ENCODE assay signal across 15 cellular contexts in the genomic region with DNA sequence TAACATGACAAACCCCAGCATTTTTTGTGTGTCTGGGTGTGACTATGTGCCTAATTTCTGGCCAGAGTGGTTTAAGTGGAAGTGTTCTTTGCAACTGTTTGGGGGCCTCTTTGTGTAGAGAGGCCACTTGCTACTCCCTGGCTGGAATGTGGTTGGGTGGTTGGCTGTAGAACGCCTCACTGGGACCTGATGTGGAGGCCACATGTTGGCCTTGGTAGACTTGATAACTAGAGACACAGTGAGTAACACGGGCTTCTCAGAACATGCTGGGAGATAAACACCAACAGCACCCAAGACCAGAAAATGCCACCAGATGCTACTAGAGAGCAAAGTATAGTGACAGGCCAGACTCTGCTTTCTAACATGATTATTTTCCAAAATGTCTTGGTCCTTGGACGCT.
A peak's percentile ranks its signal among the peaks of the same experiment; 100 is the strongest.
DNase-seq lines count a peak whose midpoint lies in the region; ATAC-seq and TF ChIP-seq lines count a peak whose summit lies in the region.
"Had no signal": no experiment of that assay in that cellular context is flagged by ENCODE, and none has a peak within 500 bp of the region (broad histone marks: within the 10 kb centered on the region; RNA-seq: fewer than 3 reads in every experiment).

No MANE protein-coding gene starts in this region.

- intact Hi-C loops in activated T-helper 2 cell treated with anti-CD3 and anti-CD28 coated beads, Interferon-gamma antibody, Interleukin-2, Interleukin-4, amounts not matched to agents 10 μg/mL and 5 μg/mL and 100 μg/mL, durations not matched to agents 14 hours and 24 hours and 36 hours (cut with micrococcal nuclease) = loop anchor here (10.0 kb wide), 2 partner anchors 852 to 1242 kb away; no protein-coding TSS in a partner anchor
- intact Hi-C loops in ascending aorta (cut with DNase I) = no loop called here

- no peak for TF ChIP-seq CTCF in ascending aorta (IDR thresholded peaks at IDR 0.05)

- H3K4me3 Mint-ChIP-seq in activated naive CD4-positive, alpha-beta T cell treated with anti-CD3 and anti-CD28 coated beads, Interleukin-2, amount 50 U/mL, for 24 hours = no peak overlapping the region
- no peak overlapping the region for H3K4me3 Mint-ChIP-seq in activated T-helper 2 cell treated with anti-CD3 and anti-CD28 coated beads, Interferon-gamma antibody, Interleukin-2, Interleukin-4, amounts not matched to agents 10 μg/mL and 5 μg/mL and 100 μg/mL, durations not matched to agents 14 hours and 24 hours and 36 hours (ENCODE audit: low read depth)
- no peak overlapping the region for H3K4me3 Mint-ChIP-seq in stimulated activated effector memory CD8-positive, alpha-beta T cell treated with anti-CD3 and anti-CD28 coated beads, Interleukin-12 subunit alpha, Interleukin-12 subunit beta, amount 100 ng/mL, for 72 hours
- H3K4me3 Mint-ChIP-seq: B cell; CD14-positive monocyte; CD8-positive, alpha-beta T cell; HFFc6 had no signal

- no peaks in the 10 kb centered on the region for H3K9me3 Mint-ChIP-seq in activated naive CD4-positive, alpha-beta T cell treated with anti-CD3 and anti-CD28 coated beads, Interleukin-2, amount 50 U/mL, for 24 hours
- H3K9me3 Mint-ChIP-seq in activated T-helper 2 cell treated with anti-CD3 and anti-CD28 coated beads, Interferon-gamma antibody, Interleukin-2, Interleukin-4, amounts not matched to agents 10 μg/mL and 5 μg/mL and 100 μg/mL, durations not matched to agents 14 hours and 24 hours and 36 hours = no peaks in the 10 kb centered on the region
- no peaks in the 10 kb centered on the region for H3K9me3 Mint-ChIP-seq in stimulated activated effector memory CD8-positive, alpha-beta T cell treated with anti-CD3 and anti-CD28 coated beads, Interleukin-12 subunit alpha, Interleukin-12 subunit beta, amount 100 ng/mL, for 72 hours
- H3K9me3 Mint-ChIP-seq: CD8-positive, alpha-beta T cell; HFFc6 had no signal

- H3K4me3 ChIP-seq in ascending aorta = no peak overlapping the region

- H3K27ac Mint-ChIP-seq in activated naive CD4-positive, alpha-beta T cell treated with anti-CD3 and anti-CD28 coated beads, Interleukin-2, amount 50 U/mL, for 24 hours = peak overlapping the region; percentile 8
- H3K27ac Mint-ChIP-seq in activated T-helper 2 cell treated with anti-CD3 and anti-CD28 coated beads, Interferon-gamma antibody, Interleukin-2, Interleukin-4, amounts not matched to agents 10 μg/mL and 5 μg/mL and 100 μg/mL, durations not matched to agents 14 hours and 24 hours and 36 hours = peak overlapping the region; percentile 7
- no peak overlapping the region for H3K27ac Mint-ChIP-seq in stimulated activated effector memory CD8-positive, alpha-beta T cell treated with anti-CD3 and anti-CD28 coated beads, Interleukin-12 subunit alpha, Interleukin-12 subunit beta, amount 100 ng/mL, for 72 hours
- H3K27ac Mint-ChIP-seq: B cell; CD14-positive monocyte; CD8-positive, alpha-beta T cell; HFFc6 had no signal

- no peaks in the 10 kb centered on the region for H3K36me3 Mint-ChIP-seq in activated naive CD4-positive, alpha-beta T cell treated with anti-CD3 and anti-CD28 coated beads, Interleukin-2, amount 50 U/mL, for 24 hours
- H3K36me3 Mint-ChIP-seq in activated T-helper 2 cell treated with anti-CD3 and anti-CD28 coated beads, Interferon-gamma antibody, Interleukin-2, Interleukin-4, amounts not matched to agents 10 μg/mL and 5 μg/mL and 100 μg/mL, durations not matched to agents 14 hours and 24 hours and 36 hours (ENCODE audit: low read depth) = no peaks in the 10 kb centered on the region
- no peaks in the 10 kb centered on the region for H3K36me3 Mint-ChIP-seq in stimulated activated effector memory CD8-positive, alpha-beta T cell treated with anti-CD3 and anti-CD28 coated beads, Interleukin-12 subunit alpha, Interleukin-12 subunit beta, amount 100 ng/mL, for 72 hours
- H3K36me3 Mint-ChIP-seq: CD14-positive monocyte; CD8-positive, alpha-beta T cell had no signal

- no peaks in the 10 kb centered on the region for H3K27me3 Mint-ChIP-seq in activated naive CD4-positive, alpha-beta T cell treated with anti-CD3 and anti-CD28 coated beads, Interleukin-2, amount 50 U/mL, for 24 hours
- H3K27me3 Mint-ChIP-seq in activated T-helper 2 cell treated with anti-CD3 and anti-CD28 coated beads, Interferon-gamma antibody, Interleukin-2, Interleukin-4, amounts not matched to agents 10 μg/mL and 5 μg/mL and 100 μg/mL, durations not matched to agents 14 hours and 24 hours and 36 hours (ENCODE audit: low read depth) = no peaks in the 10 kb centered on the region

- H3K9me3 ChIP-seq in ascending aorta = no peaks in the 10 kb centered on the region

- DNase-seq in activated naive CD4-positive, alpha-beta T cell treated with Interleukin-2 at 50 U/mL for 16 hours = no peak
- DNase-seq in G401 (ENCODE audit: low spot score) (peak; percentile 22), ascending aorta (ENCODE audit: low spot score in 2 of 2) (no peak)
- no peak for DNase-seq in activated T-helper 2 cell treated with anti-CD3 and anti-CD28 coated beads, Interferon-gamma antibody, Interleukin-2, Interleukin-4, amounts not matched to agents 10 μg/mL and 5 μg/mL and 100 μg/mL, durations not matched to agents 14 hours and 24 hours and 36 hours (ENCODE audit: low spot score)
- no peak for DNase-seq in stimulated activated effector memory CD8-positive, alpha-beta T cell treated with anti-CD3 and anti-CD28 coated beads, Interleukin-12 subunit alpha, Interleukin-12 subunit beta, amount 100 ng/mL, for 72 hours (ENCODE audit: low spot score in 2 of 2)
- DNase-seq: CD8-positive, alpha-beta T cell; COR-L47; DND-41; GF-D8; HCEC 1CT; HFFc6 had no signal

- no peaks in the 10 kb centered on the region for H3K36me3 ChIP-seq in ascending aorta

- H3K27me3 ChIP-seq in ascending aorta = no peaks in the 10 kb centered on the region

- H3K4me1 ChIP-seq in ascending aorta = no peaks in the 10 kb centered on the region

- peak; percentile 36 for ATAC-seq in stimulated activated effector memory CD8-positive, alpha-beta T cell treated with anti-CD3 and anti-CD28 coated beads, Interleukin-12 subunit alpha, Interleukin-12 subunit beta, amount 100 ng/mL, for 72 hours
- ATAC-seq in GM19351 (IDR thresholded peaks at IDR 0.05; ENCODE audit: unreplicated experiment) = no peak
- ATAC-seq: CD8-positive, alpha-beta T cell had no signal

- H3K27ac ChIP-seq in ascending aorta = no peak overlapping the region

- in situ Hi-C loops in G401 (cut with HindIII; ENCODE audit: low sequenced_read_pairs) = no loop called here

- peaks cover 67% of the 10 kb centered on the region for H3K4me1 Mint-ChIP-seq in activated naive CD4-positive, alpha-beta T cell treated with anti-CD3 and anti-CD28 coated beads, Interleukin-2, amount 50 U/mL, for 24 hours
- H3K4me1 Mint-ChIP-seq in activated T-helper 2 cell treated with anti-CD3 and anti-CD28 coated beads, Interferon-gamma antibody, Interleukin-2, Interleukin-4, amounts not matched to agents 10 μg/mL and 5 μg/mL and 100 μg/mL, durations not matched to agents 14 hours and 24 hours and 36 hours (ENCODE audit: low read depth) = peaks cover 38% of the 10 kb centered on the region
- H3K4me1 Mint-ChIP-seq in stimulated activated effector memory CD8-positive, alpha-beta T cell treated with anti-CD3 and anti-CD28 coated beads, Interleukin-12 subunit alpha, Interleukin-12 subunit beta, amount 100 ng/mL, for 72 hours = peaks cover 17% of the 10 kb centered on the region
- H3K4me1 Mint-ChIP-seq: B cell had no signal
